In the genomic region with DNA sequence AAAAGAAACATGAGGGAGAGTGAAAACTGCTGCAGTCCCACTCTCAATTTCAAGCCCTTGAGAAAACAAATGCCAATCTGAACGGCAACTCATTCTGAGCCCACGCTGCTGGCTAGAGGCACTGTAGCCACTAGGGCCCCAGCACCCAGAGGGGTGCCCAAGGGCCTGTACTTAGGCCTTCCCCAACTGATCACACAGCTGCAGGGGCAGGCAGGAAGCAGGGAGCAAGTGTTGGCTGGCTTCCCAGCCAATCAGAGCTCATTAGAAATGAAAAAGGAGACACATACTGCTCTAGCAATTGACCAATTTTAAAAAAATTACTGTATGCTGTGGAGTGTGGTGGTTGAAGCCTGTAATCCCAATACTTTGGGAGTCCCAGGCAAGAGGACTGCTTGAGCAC, we compare ENCODE assay signal across 16 cellular contexts. TPM values are rescaled to one million over a fixed set of nuclear protein-coding genes. Genes with fewer than 3 reads are reported as not detected.
DNase-seq lines count a peak whose midpoint lies in the region; ATAC-seq and TF ChIP-seq lines count a peak whose summit lies in the region.
"Had no signal": no experiment of that assay in that cellular context is flagged by ENCODE, and none has a peak within 500 bp of the region (broad histone marks: within the 10 kb centered on the region; RNA-seq: fewer than 3 reads in every experiment).

No MANE protein-coding gene starts in this region.

- H3K4me2 ChIP-seq in neural progenitor cell = no peak overlapping the region

- H3K9me3 Mint-ChIP-seq in neural progenitor cell (no peaks in the 10 kb centered on the region), glutamatergic neuron (ENCODE audit: unreplicated experiment) (peaks cover 12% of the 10 kb centered on the region)
- no peaks in the 10 kb centered on the region for H3K9me3 Mint-ChIP-seq in activated T-cell treated with anti-CD3 and anti-CD28 coated beads, Interleukin-2, amount 50 U/mL, for 72 hours
- H3K9me3 Mint-ChIP-seq: activated naive CD4-positive, alpha-beta T cell treated with anti-CD3 and anti-CD28 coated beads, Interleukin-2, amount 50 U/mL, for 72 hours had no signal

- H3K4me3 Mint-ChIP-seq in neural progenitor cell (no peak overlapping the region), glutamatergic neuron (ENCODE audit: unreplicated experiment) (no peak overlapping the region)
- no peak overlapping the region for H3K4me3 Mint-ChIP-seq in activated T-cell treated with anti-CD3 and anti-CD28 coated beads, Interleukin-2, amount 50 U/mL, for 72 hours

- H3K36me3 ChIP-seq in HUES64 (ENCODE audit: insufficient read depth, low read length) (no peaks in the 10 kb centered on the region), neural progenitor cell (no peaks in the 10 kb centered on the region)
- H3K36me3 ChIP-seq: prostate gland, suprapubic skin had no signal

- H3K4me1 Mint-ChIP-seq in neural progenitor cell (peaks cover 23% of the 10 kb centered on the region), glutamatergic neuron (ENCODE audit: low read depth, unreplicated experiment) (peaks cover 15% of the 10 kb centered on the region)
- peaks cover 14% of the 10 kb centered on the region for H3K4me1 Mint-ChIP-seq in activated T-cell treated with anti-CD3 and anti-CD28 coated beads, Interleukin-2, amount 50 U/mL, for 72 hours (ENCODE audit: low read depth)

- peaks cover 32% of the 10 kb centered on the region for H3F3A ChIP-seq in neural progenitor cell (ENCODE audit: low read depth)

- H3K36me3 Mint-ChIP-seq in neural progenitor cell (no peaks in the 10 kb centered on the region), glutamatergic neuron (ENCODE audit: unreplicated experiment) (no peaks in the 10 kb centered on the region)
- peaks cover 0 to 1% of the 10 kb centered on the region in 2 donors for H3K36me3 Mint-ChIP-seq in activated T-cell treated with anti-CD3 and anti-CD28 coated beads, Interleukin-2, amount 50 U/mL, for 72 hours (ENCODE audit: insufficient read depth in 2 of 2)
- H3K36me3 Mint-ChIP-seq: activated naive CD4-positive, alpha-beta T cell treated with anti-CD3 and anti-CD28 coated beads, Interleukin-2, amount 50 U/mL, for 72 hours had no signal

- peak overlapping the region; percentile 36 for H3K9ac ChIP-seq in HUES64 (ENCODE audit: low read depth, low read length)
- H3K9ac ChIP-seq in neural progenitor cell = no peak overlapping the region

- H3K4me1 ChIP-seq in HUES64 (ENCODE audit: insufficient read depth, low read length) (peaks cover 32% of the 10 kb centered on the region), neural progenitor cell (peaks cover 10% of the 10 kb centered on the region)
- H3K4me1 ChIP-seq: prostate gland had no signal

- no peak overlapping the region for H3K27ac Mint-ChIP-seq in neural progenitor cell
- H3K27ac Mint-ChIP-seq in activated T-cell treated with anti-CD3 and anti-CD28 coated beads, Interleukin-2, amount 50 U/mL, for 72 hours = no peak overlapping the region
- H3K27ac Mint-ChIP-seq in glutamatergic neuron (ENCODE audit: unreplicated experiment) = no peak overlapping the region
- H3K27ac Mint-ChIP-seq: activated naive CD4-positive, alpha-beta T cell treated with anti-CD3 and anti-CD28 coated beads, Interleukin-2, amount 50 U/mL, for 72 hours had no signal

- 65% methylated on average over 2 of the region's 2 CpGs for WGBS in HUES64

- peaks cover 2% of the 10 kb centered on the region for H3K79me2 ChIP-seq in neural progenitor cell (ENCODE audit: low read depth)

- TF ChIP-seq CTCF in neural progenitor cell (IDR thresholded peaks at IDR 0.05) = no peak
- TF ChIP-seq CTCF in glutamatergic neuron (IDR thresholded peaks at IDR 0.05; ENCODE audit: partially characterized antibody, unreplicated experiment) = no peak

- H3K4me3 ChIP-seq in HUES64 (ENCODE audit: low read length) (no peak overlapping the region), neural progenitor cell (no peak overlapping the region)
- H3K4me3 ChIP-seq: prostate gland, suprapubic skin had no signal

- H3K27me3 ChIP-seq in HUES64 (ENCODE audit: insufficient read depth, low read length) = no peaks in the 10 kb centered on the region
- no peaks in the 10 kb centered on the region for H3K27me3 ChIP-seq in neural progenitor cell

- no peaks in the 10 kb centered on the region for H4K20me1 ChIP-seq in neural progenitor cell (ENCODE audit: low read depth)

- H3K27ac ChIP-seq in HUES64 (ENCODE audit: low read depth, low read length) (peak overlapping the region; percentile 100; the same call in 1 of the 2 replicates), neural progenitor cell (no peak overlapping the region)
- H3K27ac ChIP-seq: prostate gland, suprapubic skin had no signal

- DNase-seq in NCI-H748 (lab: John Stamatoyannopoulos, UW; ENCODE audit: unreplicated experiment) (peak; percentile 15), NCI-H748 treated with DMSO at 0.1 percent for 48 hours (lab: John Stamatoyannopoulos, UW) (no peak), NCI-H774 (lab: John Stamatoyannopoulos, UW) (peak; percentile 51), neural progenitor cell (ENCODE audit: low spot score) (no peak), glutamatergic neuron (no peak)
- no peak for DNase-seq in activated T-cell treated with anti-CD3 and anti-CD28 coated beads, Interleukin-2, amount 50 U/mL, for 72 hours
- no peak for DNase-seq in stimulated activated CD4-positive, alpha-beta T cell treated with anti-CD3 and anti-CD28 coated beads, Interleukin-4, amount 100 ng/mL, for 24 hours
- DNase-seq: activated CD4-positive, CD25-positive, alpha-beta regulatory T cell treated with anti-CD3 and anti-CD28 coated beads, Interleukin-2, amount 50 U/mL, for 72 hours; DMS53; effector CD4-positive, alpha-beta T cell; stimulated activated CD4-positive, alpha-beta T cell treated with anti-CD3 and anti-CD28 coated beads, Interleukin-15, amount 100 ng/mL, for 24 hours had no signal

- H3K9me3 ChIP-seq in HUES64 (ENCODE audit: insufficient read depth, low read depth, low read length) (no peaks in the 10 kb centered on the region), neural progenitor cell (ENCODE audit: low read depth) (no peaks in the 10 kb centered on the region)
- H3K9me3 ChIP-seq: prostate gland, suprapubic skin had no signal

- H3K27me3 Mint-ChIP-seq in neural progenitor cell (ENCODE audit: insufficient read depth, low read depth) (peaks cover 5% of the 10 kb centered on the region), glutamatergic neuron (ENCODE audit: unreplicated experiment) (peaks cover 15% of the 10 kb centered on the region)
- peaks cover 18% of the 10 kb centered on the region for H3K27me3 Mint-ChIP-seq in activated T-cell treated with anti-CD3 and anti-CD28 coated beads, Interleukin-2, amount 50 U/mL, for 72 hours (ENCODE audit: low read depth)

- H2AFZ ChIP-seq in neural progenitor cell (replicated peaks) = peak overlapping the region; percentile 46

- no peak for ATAC-seq in activated T-cell treated with anti-CD3 and anti-CD28 coated beads, Interleukin-2, amount 50 U/mL, for 72 hours (replicated peaks in 1 of 2)
- ATAC-seq: activated naive CD4-positive, alpha-beta T cell treated with anti-CD3 and anti-CD28 coated beads, Interleukin-2, amount 50 U/mL, for 72 hours; left lobe of liver had no signal

RNA-seq across cellular contexts. Expression of a gene that starts 3.7 kb away (rescaled TPM):
- polyA plus RNA-seq in HUES64 (2013, experiment 1 of 2) = 20.8 TPM
- polyA plus RNA-seq in HUES64 (2013, experiment 2 of 2) = 16.9 TPM
- total RNA-seq in neural progenitor cell (ENCODE audit: low replicate concordance) (9.2 and 11.2 TPM in 2 replicates), glutamatergic neuron (ENCODE audit: unreplicated experiment) (10.9 TPM)
- 1 to 10 TPM; 2.4 to 3.2 TPM for total RNA-seq in activated T-cell treated with anti-CD3 and anti-CD28 coated beads, Interleukin-2, amount 50 U/mL, for 72 hours

Comparison
In these comparisons a context has a peak if more than half of its experiments do, and no peak if none do; other contexts are left out.
1. DNase-seq: peak in NCI-H748 (single experiment) and NCI-H774 (single experiment); none in NCI-H748 treated with DMSO at 0.1 percent for 48 hours (single experiment), neural progenitor cell (single experiment), activated T-cell treated with anti-CD3 and anti-CD28 coated beads, Interleukin-2, amount 50 U/mL, for 72 hours (0 of 2), stimulated activated CD4-positive, alpha-beta T cell treated with anti-CD3 and anti-CD28 coated beads, Interleukin-4, amount 100 ng/mL, for 24 hours (single experiment) and glutamatergic neuron (single experiment).